12 cellular contexts compared by ENCODE assay signal in the genomic region with DNA sequence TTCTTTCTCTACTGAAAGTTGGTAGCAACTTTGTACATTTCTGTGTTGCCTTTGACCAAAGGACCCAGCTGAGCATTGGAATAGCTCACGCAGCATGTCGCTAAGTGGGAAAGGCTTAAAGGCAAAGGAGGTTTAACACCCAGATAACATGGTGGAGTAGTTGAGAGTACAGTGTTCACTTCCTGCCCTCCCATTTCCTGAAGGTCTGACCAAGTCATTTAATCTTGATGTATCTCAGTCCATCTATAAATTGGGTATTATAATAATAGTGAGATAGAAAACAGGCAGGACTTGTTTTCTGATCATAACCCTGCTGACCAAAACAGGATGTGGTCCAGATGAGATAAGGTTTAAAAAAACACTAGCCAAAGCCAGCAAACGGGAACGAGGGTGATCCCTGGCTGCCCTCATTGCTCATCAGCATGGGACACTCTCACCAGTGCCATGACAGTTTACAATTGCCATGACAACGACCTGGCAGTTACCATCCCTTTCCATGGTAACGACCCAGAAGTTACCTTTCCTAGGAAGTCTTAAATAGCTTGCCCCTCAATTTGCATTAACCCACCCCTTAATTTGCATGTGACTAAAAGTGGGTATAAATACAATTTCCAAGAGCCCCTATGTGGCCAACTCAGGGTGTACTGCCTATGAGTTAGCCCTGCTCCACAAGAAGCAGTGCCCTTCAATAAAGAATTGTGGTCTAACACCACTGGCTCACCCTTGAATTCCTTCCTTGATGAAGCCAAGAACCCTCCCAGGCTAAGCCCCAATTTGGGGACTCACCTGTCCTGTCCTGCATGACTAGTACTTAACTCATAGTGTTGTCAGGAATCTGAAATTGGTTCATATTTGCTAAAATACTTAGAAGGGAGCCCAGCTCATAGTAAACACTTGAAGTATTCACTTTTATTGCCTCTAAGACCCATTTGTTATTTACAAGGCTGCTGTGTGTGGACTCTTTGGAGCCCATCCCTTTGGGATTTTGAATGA. TPM values are rescaled to one million over a fixed set of nuclear protein-coding genes. Genes with fewer than 3 reads are reported as not detected.
DNase-seq lines count a peak whose midpoint lies in the region; ATAC-seq and TF ChIP-seq lines count a peak whose summit lies in the region.
"Had no signal": no experiment of that assay in that cellular context is flagged by ENCODE, and none has a peak within 500 bp of the region (broad histone marks: within the 10 kb centered on the region; RNA-seq: fewer than 3 reads in every experiment).

No MANE protein-coding gene starts in this region.

- no peak overlapping the region for H3K4me3 ChIP-seq in GM12865 (ENCODE audit: low read depth, low read length)

- no peak for TF ChIP-seq CTCF in GM12865 (IDR thresholded peaks at IDR 0.05; ENCODE audit: insufficient read depth, low read depth, low read length, missing control alignments)

- DNase-seq in GM12865 (ENCODE audit: low read depth), result peak; percentile 46
- DNase-seq in NCI-H226, result peak; percentile 59
- DNase-seq in dermis microvascular lymphatic vessel endothelial cell (ENCODE audit: low read depth in 2 of 2), result peak; percentile 100
- DNase-seq in myocyte (ENCODE audit: low read depth), result peak; percentile 19
- no peak for DNase-seq in NCI-H2196 (lab: John Stamatoyannopoulos, UW; ENCODE audit: unreplicated experiment)
- DNase-seq in activated gamma-delta T cell (lab: John Stamatoyannopoulos, UW), result no peak
- no peak for DNase-seq in midbrain (lab: John Stamatoyannopoulos, UW)
- DNase-seq: activated CD8-positive, alpha-beta memory T cell treated with anti-CD3 and anti-CD28 coated beads, Interleukin-2, amount 50 U/mL, for 48 hours; foreskin keratinocyte; NCI-H510A; small intestine had no signal

- ATAC-seq in GM19452 (IDR thresholded peaks at IDR 0.05; ENCODE audit: unreplicated experiment), result no peak
- ATAC-seq: foreskin keratinocyte had no signal

RNA-seq across cellular contexts. Expression of gene FHAD1, which starts 28.4 kb away (rescaled TPM):
- total RNA-seq in dermis microvascular lymphatic vessel endothelial cell (under 0.01 and 0.13 TPM in 2 replicates), myocyte (0.99 and 6.8 TPM in 2 replicates)
- polyA plus RNA-seq in myocyte (2012), result 0.10 TPM

Comparison
In these comparisons a context has a peak if more than half of its experiments do, and no peak if none do; other contexts are left out.
1. DNase-seq: peak in GM12865 (single experiment), NCI-H226 (single experiment), dermis microvascular lymphatic vessel endothelial cell (2 of 2) and myocyte (single experiment); none in NCI-H2196 (single experiment), activated gamma-delta T cell (single experiment) and midbrain (single experiment).